Comparison of ENCODE assay signal across 10 cellular contexts in genomic region chr14:49945448-49946319, GRCh38. TPM values are rescaled to one million over a fixed set of nuclear protein-coding genes. Genes with fewer than 3 reads are reported as not detected.
A peak's percentile ranks its signal among the peaks of the same experiment; 100 is the strongest.
DNase-seq lines count a peak whose midpoint lies in the region; ATAC-seq, FAIRE-seq and TF ChIP-seq lines count a peak whose summit lies in the region.
"Had no signal": no experiment of that assay in that cellular context is flagged by ENCODE, and none has a peak within 500 bp of the region (broad histone marks: within the 10 kb centered on the region; RNA-seq: fewer than 3 reads in every experiment).

No MANE protein-coding gene starts in this region.

- peak overlapping the region; percentile 81 for H3K27ac Mint-ChIP-seq in MCF 10A (ENCODE audit: low read depth, unreplicated experiment)
- H3K27ac Mint-ChIP-seq in activated T-helper 17 cell treated with anti-CD3 and anti-CD28 coated beads, Interleukin-2, amount 50 U/mL, for 72 hours: peak overlapping the region; percentile 72

- POLR2A ChIA-PET in MCF 10A (lab: Yijun Ruan, JAX) (interaction anchor here (0.6 to 13.5 kb wide), 16 partner anchors 8 to 93 kb away, joined by 3 to 222 read pairs (median 5); partner anchors contain the start of genes ARF6 and NEMF), HepG2 (lab: Yijun Ruan, JAX) (interaction anchor here (1.0 to 2.0 kb wide), 5 partner anchors 21 to 116 kb away, joined by 3 to 9 read pairs (median 4); no protein-coding TSS in a partner anchor)

- no peak for TF ChIP-seq CTCF in MCF 10A (IDR thresholded peaks at IDR 0.05; ENCODE audit: unreplicated experiment)
- no peak for TF ChIP-seq CTCF in mammary epithelial cell (conservative IDR thresholded peaks at IDR 0.05 in 1 of 2, IDR thresholded peaks at IDR 0.05 in 1 of 2; ENCODE audit: extremely low read depth in 1 of 2, insufficient read depth in 1 of 2, low read depth in 1 of 2, low read length in 2 of 2)
- TF ChIP-seq CTCF in HepG2 (CRISPR knock-in tag; IDR thresholded peaks at IDR 0.05): no peak
- no peak for TF ChIP-seq CTCF in upper lobe of left lung (IDR thresholded peaks at IDR 0.05)

- no peaks in the 10 kb centered on the region for H3K9me3 Mint-ChIP-seq in MCF 10A (ENCODE audit: unreplicated experiment)
- H3K9me3 Mint-ChIP-seq in activated T-helper 17 cell treated with anti-CD3 and anti-CD28 coated beads, Interleukin-2, amount 50 U/mL, for 72 hours: peaks cover 8% of the 10 kb centered on the region

- no peaks in the 10 kb centered on the region for H3K36me3 ChIP-seq in mammary epithelial cell (ENCODE audit: insufficient read depth, low read length)
- H3K36me3 ChIP-seq in HepG2 (replicated peaks in 1 of 2; ENCODE audit: control insufficient read depth in 1 of 2, insufficient read depth in 2 of 2, low read length in 2 of 2): no peaks in the 10 kb centered on the region
- H3K36me3 ChIP-seq in upper lobe of left lung: no peaks in the 10 kb centered on the region

- no peaks in the 10 kb centered on the region for H3K79me2 ChIP-seq in mammary epithelial cell (ENCODE audit: insufficient read depth, low read length)
- no peaks in the 10 kb centered on the region for H3K79me2 ChIP-seq in HepG2 (ENCODE audit: insufficient read depth, low read length)

- H3K9me3 ChIP-seq in mammary epithelial cell (replicated peaks; ENCODE audit: insufficient read depth, low read length) (no peaks in the 10 kb centered on the region), HepG2 (ENCODE audit: low read length) (no peaks in the 10 kb centered on the region), upper lobe of left lung (no peaks in the 10 kb centered on the region)

- in situ Hi-C loops in mammary epithelial cell (cut with MboI; ENCODE audit: low sequenced_read_pairs in 2 of 2): loop anchor here in 1 of 2 donors (10.0 kb wide), 1 partner anchor 51 kb away; the partner anchor contains the start of gene ARF6
- in situ Hi-C loops in HepG2 (cut with HindIII; ENCODE audit: extremely low pct_ligation_motif_present, low pct_unique_long_range_greater_than_20kb): no loop called here

- CTCF ChIA-PET in MCF 10A (lab: Yijun Ruan, JAX) (interaction anchor here (0.5 to 2.6 kb wide), 6 partner anchors 25 to 156 kb away, joined by 3 to 14 read pairs (median 4); no protein-coding TSS in a partner anchor), mammary epithelial cell (lab: Charles Lee; ENCODE audit: low non-redundant PET) (no interaction called here), HepG2 (lab: Yijun Ruan, JAX; ENCODE audit: low intra/inter-chr PET ratio, low total read pairs) (no interaction called here)

- TF ChIP-seq RAD21 in HepG2 (CRISPR knock-in tag; IDR thresholded peaks at IDR 0.05): no peak

- no peak for TF ChIP-seq EP300 in HepG2 (IDR thresholded peaks at IDR 0.05; ENCODE audit: low read depth in 2 of 2, low read length in 2 of 2)
- no peak for TF ChIP-seq EP300 in HepG2 (CRISPR knock-in tag; IDR thresholded peaks at IDR 0.05; ENCODE audit: borderline replicate concordance)
- no peak for TF ChIP-seq EP300 in upper lobe of left lung (IDR thresholded peaks at IDR 0.05)

- H3K36me3 Mint-ChIP-seq in MCF 10A (ENCODE audit: insufficient read depth, unreplicated experiment): no peaks in the 10 kb centered on the region
- peaks cover 9% of the 10 kb centered on the region for H3K36me3 Mint-ChIP-seq in activated T-helper 17 cell treated with anti-CD3 and anti-CD28 coated beads, Interleukin-2, amount 50 U/mL, for 72 hours (ENCODE audit: low read depth)

- H3K4me3 Mint-ChIP-seq in MCF 10A (ENCODE audit: unreplicated experiment): no peak overlapping the region
- peak overlapping the region; percentile 71 for H3K4me3 Mint-ChIP-seq in activated T-helper 17 cell treated with anti-CD3 and anti-CD28 coated beads, Interleukin-2, amount 50 U/mL, for 72 hours

- H3K4me2 ChIP-seq in mammary epithelial cell (ENCODE audit: insufficient read depth, low read depth, low read length): no peak overlapping the region
- H3K4me2 ChIP-seq in HepG2 (ENCODE audit: low read depth, low read length): peak overlapping the region; percentile 55

- DNase-seq in MCF 10A (ENCODE audit: unreplicated experiment): no peak
- no peak for DNase-seq in mammary epithelial cell
- no peak for DNase-seq in HepG2 (ENCODE audit: low spot score)
- no peak for DNase-seq in upper lobe of left lung
- no peak for DNase-seq in SKM-1 treated with dmso at 0.1 percent for 144 hours (lab: John Stamatoyannopoulos, UW; ENCODE audit: unreplicated experiment)
- no peak for DNase-seq in cerebellar nuclear complex (lab: John Stamatoyannopoulos, UW)
- DNase-seq: OCI-M1 had no signal

- H3K4me3 ChIP-seq in mammary epithelial cell (replicated peaks in 1 of 3; ENCODE audit: insufficient read depth in 1 of 3, low read depth in 2 of 3, low read length in 3 of 3) (no peak overlapping the region), HepG2 (replicated peaks in 1 of 3; ENCODE audit: insufficient read depth in 1 of 3, low read depth in 2 of 3, low read length in 3 of 3) (peak overlapping the region in 1 of 3 experiments; percentile 14; a peak in 2 of 6 replicates), upper lobe of left lung (no peak overlapping the region)

- BruUV-seq in MCF 10A (replicated peaks; lab: Mats Ljungman, UMichigan) (no TSS peak), mammary epithelial cell (replicated peaks; lab: Mats Ljungman, UMichigan) (no TSS peak), HepG2 (replicated peaks; lab: Mats Ljungman, UMichigan) (no TSS peak)

- no peak overlapping the region for H3K9ac ChIP-seq in mammary epithelial cell (ENCODE audit: insufficient read depth, low read length)
- peak overlapping the region; percentile 1; the same call in 1 of the 2 replicates for H3K9ac ChIP-seq in HepG2 (ENCODE audit: insufficient read depth, low read depth, low read length)

- WGBS in mammary epithelial cell (ENCODE audit: low coverage, missing lambda C conversion rate): 95% methylated on average over 8 of the region's 8 CpGs
- 40% methylated on average over 8 of the region's 8 CpGs for WGBS in HepG2 (ENCODE audit: low lambda C conversion rate)
- 74 to 83% methylated on average over 6 to 8 of the region's 8 CpGs for WGBS in upper lobe of left lung, 2 donors

- peaks cover 32% of the 10 kb centered on the region for H3K4me1 Mint-ChIP-seq in MCF 10A (ENCODE audit: insufficient read depth, unreplicated experiment)
- peaks cover 68% of the 10 kb centered on the region for H3K4me1 Mint-ChIP-seq in activated T-helper 17 cell treated with anti-CD3 and anti-CD28 coated beads, Interleukin-2, amount 50 U/mL, for 72 hours

- H3K27me3 ChIP-seq in mammary epithelial cell (ENCODE audit: insufficient read depth, low read length) (no peaks in the 10 kb centered on the region), HepG2 (ENCODE audit: control insufficient read depth in 1 of 2, insufficient read depth in 2 of 2, low read length in 2 of 2) (no peaks in the 10 kb centered on the region), upper lobe of left lung (no peaks in the 10 kb centered on the region)

- TF ChIP-seq POLR2A in HepG2 (IDR thresholded peaks at IDR 0.05; ENCODE audit: insufficient read depth in 1 of 2, low read depth in 2 of 2, low read length in 2 of 2) (no peak), upper lobe of left lung (IDR thresholded peaks at IDR 0.05) (no peak)

- dilution Hi-C loops in mammary epithelial cell (cut with HindIII; ENCODE audit: low sequenced_read_pairs): loop anchor here (5.0 kb wide), 2 partner anchors 38 to 78 kb away; no protein-coding TSS in a partner anchor

- FAIRE-seq in HepG2 (lab: Jason Lieb, UNC): peak; percentile 4

- intact Hi-C loops in MCF 10A (cut with micrococcal nuclease): no loop called here
- intact Hi-C loops in mammary epithelial cell (cut with micrococcal nuclease): no loop called here
- intact Hi-C loops in HepG2 (cut with micrococcal nuclease; ENCODE audit: unreplicated experiment): loop anchor here (10.0 kb wide), 1 partner anchor 59 kb away; no protein-coding TSS in a partner anchor

- H3K27ac ChIP-seq in mammary epithelial cell (ENCODE audit: insufficient read depth, low read depth, low read length) (no peak overlapping the region), HepG2 (ENCODE audit: extremely low read length, insufficient read depth, low read length) (no peak overlapping the region), upper lobe of left lung (peak overlapping the region; percentile 43 to 75 (median 72))

- H2AFZ ChIP-seq in mammary epithelial cell (ENCODE audit: low read depth, low read length) (no peak overlapping the region), HepG2 (ENCODE audit: low read length) (peak overlapping the region; percentile 31)

- H4K20me1 ChIP-seq in mammary epithelial cell (ENCODE audit: insufficient read depth, low read length): no peaks in the 10 kb centered on the region
- no peaks in the 10 kb centered on the region for H4K20me1 ChIP-seq in HepG2 (ENCODE audit: insufficient read depth, low read length)

- peak; percentile 13 for ATAC-seq in activated T-helper 17 cell treated with anti-CD3 and anti-CD28 coated beads, Interleukin-2, amount 50 U/mL, for 72 hours (replicated peaks)
- ATAC-seq in HepG2 (peak; percentile 71), upper lobe of left lung (ENCODE audit: low FRiP score in 2 of 2) (peak in 1 of 2 donors; percentile 16), HG02840 (IDR thresholded peaks at IDR 0.05; ENCODE audit: low FRiP score, unreplicated experiment) (no peak)
- ATAC-seq: activated CD4-positive, CD25-positive, alpha-beta regulatory T cell treated with anti-CD3 and anti-CD28 coated beads, Interleukin-2, amount 50 U/mL, for 24 hours had no signal

- H3K27me3 Mint-ChIP-seq in MCF 10A (ENCODE audit: insufficient read depth, unreplicated experiment): no peaks in the 10 kb centered on the region
- no peaks in the 10 kb centered on the region for H3K27me3 Mint-ChIP-seq in activated T-helper 17 cell treated with anti-CD3 and anti-CD28 coated beads, Interleukin-2, amount 50 U/mL, for 72 hours

- peaks cover 23% of the 10 kb centered on the region for H3K4me1 ChIP-seq in mammary epithelial cell (ENCODE audit: insufficient read depth, low read length)
- H3K4me1 ChIP-seq in HepG2 (ENCODE audit: insufficient read depth, low read length): peaks cover 45% of the 10 kb centered on the region
- peaks cover 21 to 26% (median 24%) of the 10 kb centered on the region in 4 donors for H3K4me1 ChIP-seq in upper lobe of left lung

RNA-seq across cellular contexts. Expression of gene ARF6, which starts 52.8 kb away (rescaled TPM):
- 111 and 112 TPM in 2 replicates for total RNA-seq in MCF 10A (2022)
- 100 to 1,000 TPM in 1 of 2 donors, 10 to 100 TPM in 1; 85.5 to 132 TPM for total RNA-seq in mammary epithelial cell
- polyA plus RNA-seq in mammary epithelial cell: 58.3 TPM
- polyA minus RNA-seq in mammary epithelial cell: 88.5 TPM
- total RNA-seq in activated T-helper 17 cell treated with anti-CD3 and anti-CD28 coated beads, Interleukin-2, amount 50 U/mL, for 72 hours: 100 to 1,000 TPM; 161 to 163 TPM
- total RNA-seq in HepG2 (2016; rRNA removed; fragmentation: Illumina TruSeq; extraction: Trizol): 31.9 and 36.1 TPM in 2 replicates
- total RNA-seq in HepG2 (2016; cell fraction: cytosol; rRNA removed; fragmentation: Illumina TruSeq; extraction: Trizol; ENCODE audit: low read depth): 9.3 and 12.2 TPM in 2 replicates
- 35.0 TPM in 2 replicates for total RNA-seq in HepG2 (2016; cell fraction: insoluble cytoplasmic fraction; rRNA removed; fragmentation: Illumina TruSeq; extraction: Trizol)
- 33.5 and 36.6 TPM in 2 replicates for total RNA-seq in HepG2 (2016; cell fraction: membrane; rRNA removed; fragmentation: Illumina TruSeq; extraction: Trizol)
- total RNA-seq in HepG2 (2016; cell fraction: nucleus; rRNA removed; fragmentation: Illumina TruSeq; extraction: Trizol): 18.8 and 19.2 TPM in 2 replicates
- 12.7 and 13.6 TPM in 2 replicates for polyA plus RNA-seq in HepG2 (2011; rRNA removed)
- polyA plus RNA-seq in HepG2 (2011; cell fraction: cytosol; rRNA removed): 10.4 and 11.2 TPM in 2 replicates
- 8.5 TPM in 2 replicates for polyA plus RNA-seq in HepG2 (2011; cell fraction: nucleus; rRNA removed)
- polyA plus RNA-seq in HepG2 (2012): 22.3 and 22.4 TPM in 2 replicates
- polyA plus RNA-seq in HepG2 (2016; cell fraction: cytosol; fragmentation: Illumina TruSeq; extraction: Trizol; ENCODE audit: low read depth): 7.1 and 10.0 TPM in 2 replicates
- polyA plus RNA-seq in HepG2 (2016; cell fraction: insoluble cytoplasmic fraction; fragmentation: Illumina TruSeq; extraction: Trizol; ENCODE audit: low read depth): 45.6 and 46.6 TPM in 2 replicates
- 20.3 and 27.1 TPM in 2 replicates for polyA plus RNA-seq in HepG2 (2016; cell fraction: membrane; fragmentation: Illumina TruSeq; extraction: Trizol; ENCODE audit: low read depth)
- polyA plus RNA-seq in HepG2 (2016; cell fraction: nucleus; fragmentation: Illumina TruSeq; extraction: Trizol; ENCODE audit: insufficient read depth, low read depth): 31.2 and 33.5 TPM in 2 replicates
- polyA minus RNA-seq in HepG2 (2011; rRNA and poly(A)+ RNA removed; ENCODE audit: low replicate concordance): 13.8 and 26.7 TPM in 2 replicates
- 9.2 and 10.8 TPM in 2 replicates for polyA minus RNA-seq in HepG2 (2011; cell fraction: cytosol; rRNA and poly(A)+ RNA removed)
- polyA minus RNA-seq in HepG2 (2011; cell fraction: nucleus; rRNA and poly(A)+ RNA removed): 10.3 and 10.9 TPM in 2 replicates
- 10 to 100 TPM; 21.0 to 81.8 (median 61.0) TPM for total RNA-seq in upper lobe of left lung

Comparison
In these comparisons a context has a peak if more than half of its experiments do, and no peak if none do; other contexts are left out.
1. H3K27ac ChIP-seq: peak in upper lobe of left lung (4 of 4); none in mammary epithelial cell (single experiment) and HepG2 (single experiment).